1 cellular context compared by ENCODE assay signal in genomic region chr7:138887872-138888656, GRCh38.
TF ChIP-seq lines count a peak whose summit lies in the region.

No MANE protein-coding gene starts in this region.

TF ChIP-seq in WTC11, 78 proteins besides CTCF, POLR2A, EP300 and RAD21:
- TF ChIP-seq PRRX2 (CRISPR knock-in tag; IDR thresholded peaks at IDR 0.05), result no peak
- TF ChIP-seq TP53 (CRISPR knock-in tag; IDR thresholded peaks at IDR 0.05), result no peak
- TF ChIP-seq SOX15 (CRISPR knock-in tag; IDR thresholded peaks at IDR 0.05), result no peak
- TF ChIP-seq NFE2L1 (CRISPR knock-in tag; IDR thresholded peaks at IDR 0.05), result no peak
- no peak for TF ChIP-seq CREB1 (CRISPR knock-in tag; IDR thresholded peaks at IDR 0.05)
- TF ChIP-seq AFF4 (CRISPR knock-in tag; IDR thresholded peaks at IDR 0.05; ENCODE audit: borderline replicate concordance), result no peak
- no peak for TF ChIP-seq ZNF425 (CRISPR knock-in tag; conservative IDR thresholded peaks at IDR 0.05)
- no peak for TF ChIP-seq ESRRA (CRISPR knock-in tag; IDR thresholded peaks at IDR 0.05; ENCODE audit: borderline replicate concordance)
- no peak for TF ChIP-seq MAX (CRISPR knock-in tag; IDR thresholded peaks at IDR 0.05)
TF ChIP-seq in WTC11: peak in this region for 0.
